In genomic region chr18:3248670-3249359, GRCh38 we compare ENCODE assay signal across 8 cellular contexts. TPM values are rescaled to one million over a fixed set of nuclear protein-coding genes. Genes with fewer than 3 reads are reported as not detected.
DNase-seq lines count a peak whose midpoint lies in the region; ATAC-seq and TF ChIP-seq lines count a peak whose summit lies in the region.

No MANE protein-coding gene starts in this region.

- no peak for DNase-seq in left ventricle myocardium inferior
- DNase-seq in Right ventricle myocardium superior: no peak
- DNase-seq in cardiac fibroblast (ENCODE audit: low read depth in 2 of 2): peak; percentile 68 to 77
- no peak for DNase-seq in mesendoderm

- H3K4ac ChIP-seq in mesendoderm (ENCODE audit: low read depth, low read length): no peak overlapping the region

- H3K9me3 ChIP-seq in left ventricle myocardium inferior (replicated peaks) (no peaks in the 10 kb centered on the region), OCI-LY1 (ENCODE audit: low read length) (no peaks in the 10 kb centered on the region)

- H3K36me3 ChIP-seq in left ventricle myocardium inferior (peaks cover 21% of the 10 kb centered on the region), OCI-LY1 (ENCODE audit: insufficient read depth, low read length) (peaks cover 20% of the 10 kb centered on the region), mesendoderm (ENCODE audit: control insufficient read depth, insufficient read depth, low read length) (peaks cover 1% of the 10 kb centered on the region)

- H3K4me2 ChIP-seq in OCI-LY1 (ENCODE audit: low read length) (peak overlapping the region; percentile 95), mesendoderm (ENCODE audit: low read length) (peak overlapping the region; percentile 53)

- H2AK5ac ChIP-seq in mesendoderm (ENCODE audit: low read length): no peak overlapping the region

- ATAC-seq in Right ventricle myocardium superior (ENCODE audit: poor library complexity): no peak
- no peak for ATAC-seq in GM18511 (IDR thresholded peaks at IDR 0.05; ENCODE audit: unreplicated experiment)
- no peak for ATAC-seq in HG02588 (IDR thresholded peaks at IDR 0.05; ENCODE audit: unreplicated experiment)
- ATAC-seq in HG02763 (IDR thresholded peaks at IDR 0.05; ENCODE audit: unreplicated experiment): no peak

- no peak overlapping the region for H3K23ac ChIP-seq in mesendoderm (ENCODE audit: low read length)

- intact Hi-C loops in left ventricle myocardium inferior (cut with micrococcal nuclease) (loop anchor here (10.0 kb wide), 2 partner anchors 94 to 314 kb away; no protein-coding TSS in a partner anchor), Right ventricle myocardium superior (cut with DNase I) (loop anchor here (5.0 to 10.0 kb wide), 3 partner anchors 62 to 314 kb away; no protein-coding TSS in a partner anchor)

- H3K56ac ChIP-seq in mesendoderm (ENCODE audit: low read length): peak overlapping the region; percentile 97

- H4K20me1 ChIP-seq in OCI-LY1 (ENCODE audit: insufficient read depth, low read length): no peaks in the 10 kb centered on the region

- H3K27ac ChIP-seq in left ventricle myocardium inferior (replicated peaks) (peak overlapping the region; percentile 100), OCI-LY1 (ENCODE audit: low read depth, low read length, poor library complexity, severe bottlenecking) (peak overlapping the region; percentile 88), mesendoderm (ENCODE audit: low read depth, low read length) (no peak overlapping the region)

- H3K4me1 ChIP-seq in left ventricle myocardium inferior: peaks cover 88% of the 10 kb centered on the region
- H3K4me1 ChIP-seq in OCI-LY1 (ENCODE audit: insufficient read depth, low read length, severe bottlenecking): peaks cover 40% of the 10 kb centered on the region
- peaks cover 2% of the 10 kb centered on the region for H3K4me1 ChIP-seq in mesendoderm (ENCODE audit: control insufficient read depth, low read depth, low read length)

- H3K18ac ChIP-seq in mesendoderm (ENCODE audit: low read length): no peak overlapping the region

- no peak overlapping the region for H2BK120ac ChIP-seq in mesendoderm (ENCODE audit: low read depth, low read length)

- H2AFZ ChIP-seq in OCI-LY1 (ENCODE audit: low read length): no peak overlapping the region

- TF ChIP-seq CTCF in left ventricle myocardium inferior (IDR thresholded peaks at IDR 0.05; ENCODE audit: borderline replicate concordance): no peak
- TF ChIP-seq CTCF in OCI-LY1 (IDR thresholded peaks at IDR 0.05; ENCODE audit: low read length): no peak
- TF ChIP-seq CTCF in cardiac fibroblast (IDR thresholded peaks at IDR 0.05; ENCODE audit: low read depth, low read length): no peak

- peaks cover 3% of the 10 kb centered on the region for H3K79me1 ChIP-seq in mesendoderm (ENCODE audit: low read length)

- H3F3A ChIP-seq in OCI-LY1 (ENCODE audit: insufficient read depth, low read length): no peaks in the 10 kb centered on the region

- H3K27me3 ChIP-seq in left ventricle myocardium inferior (ENCODE audit: low read depth) (no peaks in the 10 kb centered on the region), OCI-LY1 (ENCODE audit: insufficient read depth, low read length) (no peaks in the 10 kb centered on the region), mesendoderm (ENCODE audit: insufficient read depth, low read length, poor library complexity) (no peaks in the 10 kb centered on the region)

- no peaks in the 10 kb centered on the region for H3K9me2 ChIP-seq in OCI-LY1 (ENCODE audit: low read depth, low read length)

- no peak overlapping the region for H2BK5ac ChIP-seq in mesendoderm (ENCODE audit: low read length)

- peaks cover 40% of the 10 kb centered on the region for H3K79me2 ChIP-seq in OCI-LY1 (ENCODE audit: insufficient read depth, low read length)
- peaks cover 41% of the 10 kb centered on the region for H3K79me2 ChIP-seq in mesendoderm (ENCODE audit: control insufficient read depth, insufficient read depth, low read length)

- H4K5ac ChIP-seq in mesendoderm (ENCODE audit: low read length): no peak overlapping the region

- no CpG with 5 or more reads among the region's 9 CpGs for WGBS in mesendoderm (ENCODE audit: extremely low coverage, insufficient coverage, low lambda C conversion rate)

- H3K4me3 ChIP-seq in left ventricle myocardium inferior (peak overlapping the region; percentile 98), OCI-LY1 (ENCODE audit: low read depth, low read length, poor library complexity, severe bottlenecking) (peak overlapping the region; percentile 98), cardiac fibroblast (replicated peaks in 1 of 2; ENCODE audit: low read depth in 2 of 2, low read length in 2 of 2) (peak overlapping the region; percentile 95 to 100), mesendoderm (ENCODE audit: low read length) (peak overlapping the region; percentile 99)

- H3K9ac ChIP-seq in OCI-LY1 (ENCODE audit: low read length) (peak overlapping the region; percentile 99), mesendoderm (ENCODE audit: low read length) (peak overlapping the region; percentile 100)

- no peak overlapping the region for H4K8ac ChIP-seq in mesendoderm (ENCODE audit: low read depth, low read length)

- H2BK15ac ChIP-seq in mesendoderm (replicated peaks; ENCODE audit: low read depth): no peak overlapping the region

RNA-seq across cellular contexts. Expression of gene MYL12A, which starts 1.2 kb away (rescaled TPM):
- total RNA-seq in left ventricle myocardium inferior: 2,410 TPM
- total RNA-seq in Right ventricle myocardium superior: 1,520 TPM
- polyA plus RNA-seq in mesendoderm (2013, experiment 1 of 2): 475 TPM
- 490 TPM for polyA plus RNA-seq in mesendoderm (2013, experiment 2 of 2)

RNA-seq across cellular contexts. Expression of gene MYL12B, which starts 13.1 kb away (rescaled TPM):
- 176 TPM for total RNA-seq in left ventricle myocardium inferior
- total RNA-seq in Right ventricle myocardium superior: 154 TPM
- 268 TPM for polyA plus RNA-seq in mesendoderm (2013, experiment 1 of 2)
- polyA plus RNA-seq in mesendoderm (2013, experiment 2 of 2): 263 TPM

RNA-seq across cellular contexts. Expression of gene MYOM1, which starts 29.0 kb away (rescaled TPM):
- total RNA-seq in left ventricle myocardium inferior (667 TPM), Right ventricle myocardium superior (608 TPM)
- polyA plus RNA-seq in mesendoderm (2013, experiment 1 of 2): 0.29 TPM
- polyA plus RNA-seq in mesendoderm (2013, experiment 2 of 2): 0.20 TPM

Comparison
In these comparisons a context has a peak if more than half of its experiments do, and no peak if none do; other contexts are left out.
1. DNase-seq: peak in cardiac fibroblast (2 of 2); none in left ventricle myocardium inferior (single experiment), Right ventricle myocardium superior (single experiment) and mesendoderm (single experiment).
2. Peak in every context shown above with its lines, with median percentiles within 50 percentile points of each other: H3K4me3 ChIP-seq.